Comparison of ENCODE assay signal across 8 cellular contexts in genomic region chr15:40038654-40039543, GRCh38. TPM values are rescaled to one million over a fixed set of nuclear protein-coding genes. Genes with fewer than 3 reads are reported as not detected.
DNase-seq lines count a peak whose midpoint lies in the region; ATAC-seq, FAIRE-seq and TF ChIP-seq lines count a peak whose summit lies in the region.

Gene SRP14, minus strand, starts transcription at chr15:40039181. Its CDS starts 65 bp downstream, at chr15:40039116.

- intact Hi-C loops in T-helper 2 cell treated with Interferon-gamma antibody and Interleukin-4, amounts not matched to agents 100 ng/mL and 5 ng/mL, for 36 hours (cut with micrococcal nuclease): loop anchor here (1.0 to 2.0 kb wide), 5 partner anchors 60 to 252 kb away; partner anchors contain the start of genes BMF, BUB1B and GPR176
- intact Hi-C loops in psoas muscle (cut with DNase I): loop anchor here in 1 of 2 donors (10.0 kb wide), 1 partner anchor 254 kb away; the partner anchor contains the start of gene FSIP1

- FAIRE-seq in GM18507 (lab: Jason Lieb, UNC): peak; percentile 96

- H3K4me1 ChIP-seq in right atrium auricular region: peaks cover 0 to 24% of the 10 kb centered on the region in 2 donors
- H3K4me1 ChIP-seq in psoas muscle: peaks cover 14% of the 10 kb centered on the region
- H3K4me1 ChIP-seq in urinary bladder (ENCODE audit: insufficient read depth): no peaks in the 10 kb centered on the region

- ATAC-seq in HG02973 (IDR thresholded peaks at IDR 0.05; ENCODE audit: unreplicated experiment): peak; percentile 83
- ATAC-seq in psoas muscle: peak; percentile 96 to 97 (median 96)

- H3K9me3 ChIP-seq in right atrium auricular region: no peaks in the 10 kb centered on the region
- H3K9me3 ChIP-seq in psoas muscle: no peaks in the 10 kb centered on the region

- TF ChIP-seq CTCF in right atrium auricular region (IDR thresholded peaks at IDR 0.05) (no peak), psoas muscle (IDR thresholded peaks at IDR 0.05) (no peak)

- peak within 1 kb of the TSS; percentile 74 to 97 for H3K4me3 ChIP-seq in right atrium auricular region
- peak within 1 kb of the TSS; percentile 80 for H3K4me3 ChIP-seq in psoas muscle
- peak within 1 kb of the TSS; percentile 62 for H3K4me3 ChIP-seq in urinary bladder (ENCODE audit: low read depth, low read length)

- H3K27me3 ChIP-seq in right atrium auricular region: no peaks in the 10 kb centered on the region
- H3K27me3 ChIP-seq in psoas muscle (ENCODE audit: insufficient read depth in 3 of 3, low read length in 2 of 3): no peaks in the 10 kb centered on the region

- H3K27ac ChIP-seq in right atrium auricular region (peak within 1 kb of the TSS; percentile 95), psoas muscle (peak within 1 kb of the TSS; percentile 94), urinary bladder (ENCODE audit: low read depth) (peak within 1 kb of the TSS; percentile 88)

- peak; percentile 87 for DNase-seq in GM18507 (ENCODE audit: extremely low spot score, insufficient read length, low read depth)
- DNase-seq in NCI-H1930 (lab: John Stamatoyannopoulos, UW): peak; percentile 74 to 77
- peak; percentile 69 to 97 (median 91) for DNase-seq in anterior cingulate cortex (lab: John Stamatoyannopoulos, UW)
- peak; percentile 94 for DNase-seq in right atrium auricular region (ENCODE audit: low spot score)
- peak; percentile 97 to 98 for DNase-seq in psoas muscle

- WGBS in psoas muscle, 3 donors: 0 to 1% (median 0%) methylated on average over 53 to 59 of the region's 59 CpGs
- under 1% methylated on average over 59 of the region's 59 CpGs for WGBS in urinary bladder

- H3K36me3 ChIP-seq in right atrium auricular region: peaks cover 40% of the 10 kb centered on the region
- H3K36me3 ChIP-seq in psoas muscle (ENCODE audit: insufficient read depth in 1 of 2, low read depth in 1 of 2): peaks cover 9 to 42% of the 10 kb centered on the region in 2 donors
- H3K36me3 ChIP-seq in urinary bladder (ENCODE audit: insufficient read depth): peaks cover 4% of the 10 kb centered on the region

RNA-seq across cellular contexts. Expression of gene SRP14, which starts in this region (rescaled TPM):
- total RNA-seq in T-helper 2 cell treated with Interferon-gamma antibody and Interleukin-4, amounts not matched to agents 100 ng/mL and 5 ng/mL, for 36 hours: 171 and 175 TPM in 2 replicates
- total RNA-seq in right atrium auricular region (100 to 1,000 TPM; 255 to 283 TPM), psoas muscle (100 to 1,000 TPM; 134 to 170 (median 153) TPM), urinary bladder (115 TPM)
- polyA plus RNA-seq in psoas muscle (100 to 1,000 TPM; 279 to 288 (median 280) TPM), urinary bladder (362 TPM)

Comparison
In these comparisons a context has a peak if more than half of its experiments do, and no peak if none do; other contexts are left out.
1. Peak in every context shown above with its lines: DNase-seq, ATAC-seq, H3K4me3 ChIP-seq and H3K27ac ChIP-seq.